ENCODE assay signal across 1 cellular context in the genomic region with DNA sequence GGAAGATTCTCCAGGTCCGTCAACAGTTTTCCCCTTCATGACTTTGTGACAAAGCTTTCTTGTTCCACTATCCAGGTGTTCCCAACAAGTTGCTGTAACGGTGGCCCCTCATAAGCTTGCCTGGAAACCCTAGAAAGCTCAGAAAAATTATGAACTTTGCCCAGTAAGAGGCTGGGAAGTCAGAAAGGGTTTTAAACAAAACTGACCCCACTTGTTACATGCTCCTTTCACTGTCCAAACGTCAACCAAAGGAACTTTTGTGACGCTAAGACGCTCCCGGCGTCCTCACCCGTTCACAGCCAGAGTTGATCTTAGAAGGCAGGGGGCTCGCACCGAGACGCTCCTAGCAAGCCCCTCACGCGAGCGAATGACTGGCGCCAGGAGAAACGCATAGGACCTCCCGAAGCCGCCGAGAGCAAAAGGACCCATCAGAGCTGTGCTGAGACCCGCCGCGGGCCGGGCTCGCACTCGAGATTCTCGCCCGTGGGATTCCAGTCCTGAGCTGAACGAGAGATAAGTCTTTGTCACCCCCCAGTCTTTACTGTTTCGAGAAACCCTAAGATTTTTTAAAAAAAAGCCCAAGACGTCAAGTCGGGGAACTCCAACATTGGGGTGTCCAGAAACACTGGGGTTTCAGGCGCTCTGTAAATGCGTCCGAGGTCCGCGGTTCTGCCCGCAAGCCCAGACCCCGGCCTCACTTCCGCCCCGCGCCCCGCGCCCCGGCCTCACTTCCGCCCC.
TF ChIP-seq lines count a peak whose summit lies in the region.

No MANE protein-coding gene starts in this region.

TF ChIP-seq in HepG2, 621 proteins besides CTCF, POLR2A, EP300 and RAD21 (continues in another document):
- TF ChIP-seq ZNF253 (CRISPR knock-in tag; IDR thresholded peaks at IDR 0.05; ENCODE audit: borderline replicate concordance): no peak
- no peak for TF ChIP-seq IRX3 (CRISPR knock-in tag; IDR thresholded peaks at IDR 0.05; ENCODE audit: borderline replicate concordance, low read depth)
- no peak for TF ChIP-seq SIX1 (CRISPR knock-in tag; IDR thresholded peaks at IDR 0.05; ENCODE audit: borderline replicate concordance)
- TF ChIP-seq ZNF276 (CRISPR knock-in tag; IDR thresholded peaks at IDR 0.05; ENCODE audit: low read depth): no peak
- TF ChIP-seq ZNF549 (CRISPR knock-in tag; IDR thresholded peaks at IDR 0.05): no peak
- TF ChIP-seq KAT7 (CRISPR knock-in tag; IDR thresholded peaks at IDR 0.05; ENCODE audit: borderline replicate concordance): no peak
- TF ChIP-seq ZBTB38 (CRISPR knock-in tag; IDR thresholded peaks at IDR 0.05): no peak
- TF ChIP-seq SNAPC2 (CRISPR knock-in tag; IDR thresholded peaks at IDR 0.05): no peak; the same call in 1 of the 2 replicates
- TF ChIP-seq ZNF432 (CRISPR knock-in tag; IDR thresholded peaks at IDR 0.05; ENCODE audit: borderline replicate concordance): no peak
- TF ChIP-seq ATF6 (CRISPR knock-in tag; conservative IDR thresholded peaks at IDR 0.05): no peak
- TF ChIP-seq ZGPAT (CRISPR knock-in tag; IDR thresholded peaks at IDR 0.05): 0 out of 2 replicates have a peak, but pooled peaks have one; percentile 4
- peak; percentile 56; the same call in 1 of the 2 replicates for TF ChIP-seq PBX3 (CRISPR knock-in tag; IDR thresholded peaks at IDR 0.05; ENCODE audit: borderline replicate concordance)
- TF ChIP-seq, protein P1, sequence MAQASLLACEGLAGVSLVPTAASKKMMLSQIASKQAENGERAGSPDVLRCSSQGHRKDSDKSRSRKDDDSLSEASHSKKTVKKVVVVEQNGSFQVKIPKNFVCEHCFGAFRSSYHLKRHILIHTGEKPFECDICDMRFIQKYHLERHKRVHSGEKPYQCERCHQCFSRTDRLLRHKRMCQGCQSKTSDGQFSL (CRISPR knock-in tag; IDR thresholded peaks at IDR 0.05): no peak
- no peak for TF ChIP-seq RFX1 (IDR thresholded peaks at IDR 0.05)
- TF ChIP-seq, protein P2, sequence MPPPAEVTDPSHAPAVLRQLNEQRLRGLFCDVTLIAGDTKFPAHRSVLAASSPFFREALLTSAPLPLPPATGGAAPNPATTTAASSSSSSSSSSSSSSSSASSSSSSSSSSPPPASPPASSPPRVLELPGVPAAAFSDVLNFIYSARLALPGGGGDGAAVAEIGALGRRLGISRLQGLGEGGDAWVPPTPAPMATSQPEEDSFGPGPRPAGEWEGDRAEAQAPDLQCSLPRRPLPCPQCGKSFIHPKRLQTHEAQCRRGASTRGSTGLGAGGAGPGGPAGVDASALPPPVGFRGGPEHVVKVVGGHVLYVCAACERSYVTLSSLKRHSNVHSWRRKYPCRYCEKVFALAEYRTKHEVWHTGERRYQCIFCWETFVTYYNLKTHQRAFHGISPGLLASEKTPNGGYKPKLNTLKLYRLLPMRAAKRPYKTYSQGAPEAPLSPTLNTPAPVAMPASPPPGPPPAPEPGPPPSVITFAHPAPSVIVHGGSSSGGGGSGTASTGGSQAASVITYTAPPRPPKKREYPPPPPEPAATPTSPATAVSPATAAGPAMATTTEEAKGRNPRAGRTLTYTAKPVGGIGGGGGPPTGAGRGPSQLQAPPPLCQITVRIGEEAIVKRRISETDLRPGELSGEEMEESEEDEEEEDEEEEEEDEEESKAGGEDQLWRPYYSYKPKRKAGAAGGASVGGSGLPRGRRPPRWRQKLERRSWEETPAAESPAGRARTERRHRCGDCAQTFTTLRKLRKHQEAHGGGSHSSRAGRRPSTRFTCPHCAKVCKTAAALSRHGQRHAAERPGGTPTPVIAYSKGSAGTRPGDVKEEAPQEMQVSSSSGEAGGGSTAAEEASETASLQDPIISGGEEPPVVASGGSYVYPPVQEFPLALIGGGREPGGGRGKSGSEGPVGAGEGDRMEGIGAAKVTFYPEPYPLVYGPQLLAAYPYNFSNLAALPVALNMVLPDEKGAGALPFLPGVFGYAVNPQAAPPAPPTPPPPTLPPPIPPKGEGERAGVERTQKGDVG (CRISPR knock-in tag; IDR thresholded peaks at IDR 0.05; ENCODE audit: borderline replicate concordance): no peak
- TF ChIP-seq SALL1 (CRISPR knock-in tag; IDR thresholded peaks at IDR 0.05): no peak
- TF ChIP-seq CERS6 (CRISPR knock-in tag; IDR thresholded peaks at IDR 0.05): no peak
- no peak for TF ChIP-seq MAFF (IDR thresholded peaks at IDR 0.05; ENCODE audit: low read depth, low read length)
- TF ChIP-seq HDAC6 (IDR thresholded peaks at IDR 0.05; ENCODE audit: low read depth, low read length): no peak
- TF ChIP-seq ZNF879 (CRISPR knock-in tag; IDR thresholded peaks at IDR 0.05): no peak; the same call in 1 of the 2 replicates
- no peak for TF ChIP-seq STAT5B (CRISPR knock-in tag; IDR thresholded peaks at IDR 0.05)
- no peak for TF ChIP-seq ZC3H13 (CRISPR knock-in tag; IDR thresholded peaks at IDR 0.05)
- TF ChIP-seq TEAD3 (CRISPR knock-in tag; optimal IDR thresholded peaks at IDR 0.05; ENCODE audit: borderline replicate concordance): no peak
- no peak for TF ChIP-seq SSRP1 (CRISPR knock-in tag; IDR thresholded peaks at IDR 0.05)
- no peak for TF ChIP-seq ADNP (CRISPR knock-in tag; IDR thresholded peaks at IDR 0.05)
- TF ChIP-seq RXRA (CRISPR knock-in tag; IDR thresholded peaks at IDR 0.05): no peak
- 0 out of 2 replicates have a peak, but pooled peaks have one; percentile 36 for TF ChIP-seq PHF20 (CRISPR knock-in tag; IDR thresholded peaks at IDR 0.05)
- peak; percentile 44; the same call in 1 of the 2 replicates for TF ChIP-seq MTF2 (CRISPR knock-in tag; IDR thresholded peaks at IDR 0.05; ENCODE audit: borderline replicate concordance)
- no peak for TF ChIP-seq ZNF260 (CRISPR knock-in tag; IDR thresholded peaks at IDR 0.05; ENCODE audit: borderline replicate concordance, low read depth)
- no peak for TF ChIP-seq ZNF431 (CRISPR knock-in tag; IDR thresholded peaks at IDR 0.05; ENCODE audit: borderline replicate concordance, low read depth)
- 0 out of 2 replicates have a peak, but pooled peaks have one; percentile 51 for TF ChIP-seq ZNF232 (CRISPR knock-in tag; IDR thresholded peaks at IDR 0.05; ENCODE audit: borderline replicate concordance)
- no peak for TF ChIP-seq HNRNPL (IDR thresholded peaks at IDR 0.05; ENCODE audit: low read depth, low read length)
- no peak for TF ChIP-seq ZMYM4 (CRISPR knock-in tag; IDR thresholded peaks at IDR 0.05)
- no peak for TF ChIP-seq MED8 (CRISPR knock-in tag; IDR thresholded peaks at IDR 0.05; ENCODE audit: insufficient replicate concordance)
- TF ChIP-seq NCOR1 (IDR thresholded peaks at IDR 0.05; ENCODE audit: borderline replicate concordance, low read length): 0 out of 2 replicates have a peak, but pooled peaks have one; percentile 18
- no peak for TF ChIP-seq AKAP8 (CRISPR knock-in tag; IDR thresholded peaks at IDR 0.05)
- no peak for TF ChIP-seq REL (CRISPR knock-in tag; conservative IDR thresholded peaks at IDR 0.05)
- TF ChIP-seq ZNF44 (CRISPR knock-in tag; IDR thresholded peaks at IDR 0.05): no peak
- no peak for TF ChIP-seq ZNF724P (CRISPR knock-in tag; IDR thresholded peaks at IDR 0.05; ENCODE audit: borderline replicate concordance)
- TF ChIP-seq ZNF12 (CRISPR knock-in tag; IDR thresholded peaks at IDR 0.05): 0 out of 2 replicates have a peak, but pooled peaks have one; percentile 8
- no peak for TF ChIP-seq LCORL (IDR thresholded peaks at IDR 0.05)
- 0 out of 2 replicates have a peak, but pooled peaks have one; percentile 55 for TF ChIP-seq LCORL (CRISPR knock-in tag; IDR thresholded peaks at IDR 0.05)
- TF ChIP-seq ZNF558 (CRISPR knock-in tag; IDR thresholded peaks at IDR 0.05; ENCODE audit: borderline replicate concordance): no peak
- TF ChIP-seq, protein P3, sequence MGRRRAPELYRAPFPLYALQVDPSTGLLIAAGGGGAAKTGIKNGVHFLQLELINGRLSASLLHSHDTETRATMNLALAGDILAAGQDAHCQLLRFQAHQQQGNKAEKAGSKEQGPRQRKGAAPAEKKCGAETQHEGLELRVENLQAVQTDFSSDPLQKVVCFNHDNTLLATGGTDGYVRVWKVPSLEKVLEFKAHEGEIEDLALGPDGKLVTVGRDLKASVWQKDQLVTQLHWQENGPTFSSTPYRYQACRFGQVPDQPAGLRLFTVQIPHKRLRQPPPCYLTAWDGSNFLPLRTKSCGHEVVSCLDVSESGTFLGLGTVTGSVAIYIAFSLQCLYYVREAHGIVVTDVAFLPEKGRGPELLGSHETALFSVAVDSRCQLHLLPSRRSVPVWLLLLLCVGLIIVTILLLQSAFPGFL (CRISPR knock-in tag; IDR thresholded peaks at IDR 0.05): no peak
- TF ChIP-seq, protein P4, sequence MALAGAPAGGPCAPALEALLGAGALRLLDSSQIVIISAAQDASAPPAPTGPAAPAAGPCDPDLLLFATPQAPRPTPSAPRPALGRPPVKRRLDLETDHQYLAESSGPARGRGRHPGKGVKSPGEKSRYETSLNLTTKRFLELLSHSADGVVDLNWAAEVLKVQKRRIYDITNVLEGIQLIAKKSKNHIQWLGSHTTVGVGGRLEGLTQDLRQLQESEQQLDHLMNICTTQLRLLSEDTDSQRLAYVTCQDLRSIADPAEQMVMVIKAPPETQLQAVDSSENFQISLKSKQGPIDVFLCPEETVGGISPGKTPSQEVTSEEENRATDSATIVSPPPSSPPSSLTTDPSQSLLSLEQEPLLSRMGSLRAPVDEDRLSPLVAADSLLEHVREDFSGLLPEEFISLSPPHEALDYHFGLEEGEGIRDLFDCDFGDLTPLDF (CRISPR knock-in tag; IDR thresholded peaks at IDR 0.05): no peak
- no peak for TF ChIP-seq ZNF674 (CRISPR knock-in tag; IDR thresholded peaks at IDR 0.05; ENCODE audit: low read depth)
- TF ChIP-seq KDM5A (IDR thresholded peaks at IDR 0.05; ENCODE audit: borderline replicate concordance, low read length): no peak; the same call in 1 of the 2 replicates
- TF ChIP-seq, protein P5, sequence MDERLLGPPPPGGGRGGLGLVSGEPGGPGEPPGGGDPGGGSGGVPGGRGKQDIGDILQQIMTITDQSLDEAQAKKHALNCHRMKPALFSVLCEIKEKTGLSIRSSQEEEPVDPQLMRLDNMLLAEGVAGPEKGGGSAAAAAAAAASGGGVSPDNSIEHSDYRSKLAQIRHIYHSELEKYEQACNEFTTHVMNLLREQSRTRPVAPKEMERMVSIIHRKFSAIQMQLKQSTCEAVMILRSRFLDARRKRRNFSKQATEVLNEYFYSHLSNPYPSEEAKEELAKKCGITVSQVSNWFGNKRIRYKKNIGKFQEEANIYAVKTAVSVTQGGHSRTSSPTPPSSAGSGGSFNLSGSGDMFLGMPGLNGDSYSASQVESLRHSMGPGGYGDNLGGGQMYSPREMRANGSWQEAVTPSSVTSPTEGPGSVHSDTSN (CRISPR knock-in tag; IDR thresholded peaks at IDR 0.05): no peak
- TF ChIP-seq GATA4 (IDR thresholded peaks at IDR 0.05; ENCODE audit: borderline replicate concordance, low read depth): no peak
- TF ChIP-seq ZNF20 (CRISPR knock-in tag; IDR thresholded peaks at IDR 0.05): no peak
- TF ChIP-seq NR2F6 (IDR thresholded peaks at IDR 0.05): no peak
- no peak for TF ChIP-seq NR2F6 (CRISPR knock-in tag; IDR thresholded peaks at IDR 0.05)
- TF ChIP-seq NCOA1 (CRISPR knock-in tag; IDR thresholded peaks at IDR 0.05): peak; percentile 21; the same call in 1 of the 2 replicates
